9 cellular contexts compared by ENCODE assay signal in genomic region chr12:64730585-64730964, GRCh38. TPM values are rescaled to one million over a fixed set of nuclear protein-coding genes. Genes with fewer than 3 reads are reported as not detected.
A peak's percentile ranks its signal among the peaks of the same experiment; 100 is the strongest.
DNase-seq lines count a peak whose midpoint lies in the region; ATAC-seq and TF ChIP-seq lines count a peak whose summit lies in the region.
"Had no signal": no experiment of that assay in that cellular context is flagged by ENCODE, and none has a peak within 500 bp of the region (broad histone marks: within the 10 kb centered on the region; RNA-seq: fewer than 3 reads in every experiment).

No MANE protein-coding gene starts in this region.

- intact Hi-C loops in heart right ventricle (cut with DNase I) (no loop called here), Right ventricle myocardium inferior (cut with DNase I) (no loop called here), colonic mucosa (cut with DNase I) (no loop called here), upper lobe of right lung (cut with DNase I) (no loop called here)

- no peaks in the 10 kb centered on the region for H3K27me3 ChIP-seq in heart right ventricle
- no peaks in the 10 kb centered on the region for H3K27me3 ChIP-seq in colonic mucosa
- H3K27me3 ChIP-seq in upper lobe of right lung = no peaks in the 10 kb centered on the region
- H3K27me3 ChIP-seq in GM23248 (replicated peaks; ENCODE audit: insufficient read depth) = no peaks in the 10 kb centered on the region
- H3K27me3 ChIP-seq: dorsolateral prefrontal cortex had no signal

- in situ Hi-C loops in GM23248 (cut with MboI) = no loop called here

- TF ChIP-seq CTCF in heart right ventricle (IDR thresholded peaks at IDR 0.05) (no peak), colonic mucosa (IDR thresholded peaks at IDR 0.05) (no peak), upper lobe of right lung (IDR thresholded peaks at IDR 0.05) (no peak)

- no peaks in the 10 kb centered on the region for H3F3A ChIP-seq in GM23248 (ENCODE audit: insufficient read depth)

- no peaks in the 10 kb centered on the region for H3K9me2 ChIP-seq in GM23248 (ENCODE audit: insufficient read depth)

- DNase-seq in heart right ventricle (no peak), Right ventricle myocardium inferior (ENCODE audit: missing footprints) (no peak), NCI-H146 treated with DMSO at 0.1 percent for 48 hours (lab: John Stamatoyannopoulos, UW; ENCODE audit: unreplicated experiment) (peak; percentile 77), colonic mucosa (no peak), upper lobe of right lung (no peak), NCI-H2227 treated with DMSO at 0.1 percent for 48 hours (lab: John Stamatoyannopoulos, UW) (no peak), GM19238 (ENCODE audit: insufficient read length, low spot score) (no peak), GM23248 (no peak)
- DNase-seq: dorsolateral prefrontal cortex had no signal

- no peaks in the 10 kb centered on the region for H3K9me3 ChIP-seq in heart right ventricle
- H3K9me3 ChIP-seq in colonic mucosa = no peaks in the 10 kb centered on the region
- H3K9me3 ChIP-seq in upper lobe of right lung = no peaks in the 10 kb centered on the region
- H3K9me3 ChIP-seq in GM23248 (ENCODE audit: low read depth) = no peaks in the 10 kb centered on the region

- H3K9ac ChIP-seq in colonic mucosa (ENCODE audit: low read depth in 2 of 2, low read length in 2 of 2) (no peak overlapping the region), GM23248 (no peak overlapping the region)

- no peak for ATAC-seq in heart right ventricle
- no peak for ATAC-seq in Right ventricle myocardium inferior
- ATAC-seq in upper lobe of right lung = no peak

- no peak overlapping the region for H3K4me2 ChIP-seq in GM23248 (ENCODE audit: unreplicated experiment)

- 43 to 48% methylated on average over 2 of the region's 2 CpGs for WGBS in heart right ventricle, 2 donors
- WGBS in GM23248 (ENCODE audit: low coverage in 1 of 2, low lambda C conversion rate in 2 of 2, missing lambda C conversion rate in 2 of 2), 2 experiments = 95 to 97% methylated on average over 2 of the region's 2 CpGs

- no peaks in the 10 kb centered on the region for H4K20me1 ChIP-seq in GM23248 (ENCODE audit: insufficient read depth)

- H3K4me3 ChIP-seq in heart right ventricle = no peak overlapping the region
- H3K4me3 ChIP-seq in colonic mucosa = no peak overlapping the region
- no peak overlapping the region for H3K4me3 ChIP-seq in upper lobe of right lung
- H3K4me3 ChIP-seq in GM23248 = no peak overlapping the region
- H3K4me3 ChIP-seq: dorsolateral prefrontal cortex had no signal

- H3K4me1 ChIP-seq in heart right ventricle (peaks cover 0 to 41% (median 31%) of the 10 kb centered on the region in 9 donors), colonic mucosa (no peaks in the 10 kb centered on the region), upper lobe of right lung (peaks cover 9% of the 10 kb centered on the region), GM23248 (ENCODE audit: insufficient read depth) (peaks cover 5% of the 10 kb centered on the region)

- H3K36me3 ChIP-seq in heart right ventricle (peaks cover 0 to 79% (median 21%) of the 10 kb centered on the region in 9 donors), colonic mucosa (no peaks in the 10 kb centered on the region), upper lobe of right lung (peaks cover 67% of the 10 kb centered on the region), GM23248 (ENCODE audit: low read depth) (no peaks in the 10 kb centered on the region)

- no peak overlapping the region for H2AFZ ChIP-seq in GM23248

- peak overlapping the region in 9 of 10 donors; percentile 0 to 83 (median 55) for H3K27ac ChIP-seq in heart right ventricle
- peak overlapping the region; percentile 2 for H3K27ac ChIP-seq in colonic mucosa
- peak overlapping the region; percentile 55 for H3K27ac ChIP-seq in upper lobe of right lung
- H3K27ac ChIP-seq in GM23248 = no peak overlapping the region

- no peaks in the 10 kb centered on the region for H3K79me2 ChIP-seq in GM23248 (ENCODE audit: insufficient read depth)

RNA-seq across cellular contexts. Expression of gene GNS, which starts 28.6 kb away (rescaled TPM):
- total RNA-seq in heart right ventricle (100 to 1,000 TPM in 7 of 10 donors, 10 to 100 TPM in 3; 89.1 to 204 (median 102) TPM), Right ventricle myocardium inferior (101 TPM), colonic mucosa (10 to 100 TPM; 47.5 to 67.6 TPM), upper lobe of right lung (188 TPM)
- polyA plus RNA-seq in heart right ventricle (10 to 100 TPM; 20.4 to 41.4 TPM), GM23248 (2016; fragmentation: Nextera tagmentation; extraction: Ambion mirVana) (75.5 and 76.6 TPM in 2 replicates)
- total RNA-seq in GM23248 (2014; rRNA removed; shearing (Covaris generic)) = 121 and 129 TPM in 2 replicates
